7 cellular contexts compared by ENCODE assay signal in genomic region chr7:86932038-86932512, GRCh38.
DNase-seq lines count a peak whose midpoint lies in the region; ATAC-seq and TF ChIP-seq lines count a peak whose summit lies in the region.

No MANE protein-coding gene starts in this region.

- no peaks in the 10 kb centered on the region for H3K9me3 Mint-ChIP-seq in Calu3 (ENCODE audit: low read depth, unreplicated experiment)

- BruUV-seq in Calu3 (replicated peaks; lab: Mats Ljungman, UMichigan): no TSS peak

- CTCF ChIA-PET in Calu3 (lab: Charles Lee): no interaction called here

- no peaks in the 10 kb centered on the region for H3K9me3 ChIP-seq in skeletal muscle satellite cell (replicated peaks; ENCODE audit: low read length)

- no peak overlapping the region for H3K4me3 ChIP-seq in HFF-Myc (replicated peaks; ENCODE audit: low read depth, low read length)
- H3K4me3 ChIP-seq in skeletal muscle satellite cell (ENCODE audit: low read length): no peak overlapping the region

- H3K36me3 Mint-ChIP-seq in Calu3 (ENCODE audit: insufficient read depth, unreplicated experiment): no peaks in the 10 kb centered on the region

- H3K9ac ChIP-seq in skeletal muscle satellite cell (ENCODE audit: low read depth, low read length): no peak overlapping the region

- peak overlapping the region; percentile 43 for H3K4me2 ChIP-seq in skeletal muscle satellite cell (ENCODE audit: low read length)

- no peaks in the 10 kb centered on the region for H3K27me3 ChIP-seq in skeletal muscle satellite cell (ENCODE audit: control insufficient read depth, insufficient read depth, low read length)

- DNase-seq in HFF-Myc (ENCODE audit: extremely low read depth, low read depth) (peak; percentile 55), fibroblast of peridontal ligament (ENCODE audit: extremely low read depth) (peak; percentile 98), SIG-M5 treated with dmso at 0.1 percent for 504 hours (lab: John Stamatoyannopoulos, UW; ENCODE audit: unreplicated experiment) (no peak), NAMALWA (ENCODE audit: low spot score) (no peak), Calu3 (no peak)

- peaks cover 14% of the 10 kb centered on the region for H3K4me1 ChIP-seq in skeletal muscle satellite cell (ENCODE audit: control insufficient read depth, insufficient read depth, low read length)

- no peak overlapping the region for H3K4me3 Mint-ChIP-seq in Calu3 (ENCODE audit: low read depth, unreplicated experiment)

- intact Hi-C loops in Calu3 (cut with micrococcal nuclease; ENCODE audit: unreplicated experiment): loop anchor here (10.0 kb wide), 1 partner anchor 483 kb away; no protein-coding TSS in a partner anchor

- H3K36me3 ChIP-seq in skeletal muscle satellite cell (ENCODE audit: insufficient read depth, low read length): no peaks in the 10 kb centered on the region

- H3K27ac Mint-ChIP-seq in Calu3 (ENCODE audit: unreplicated experiment): no peak overlapping the region

- H3K27me3 Mint-ChIP-seq in Calu3 (ENCODE audit: unreplicated experiment): peaks cover 12% of the 10 kb centered on the region

- no peaks in the 10 kb centered on the region for H3K4me1 Mint-ChIP-seq in Calu3 (ENCODE audit: low read depth, unreplicated experiment)

- no peak for TF ChIP-seq CTCF in HFF-Myc (IDR thresholded peaks at IDR 0.05; ENCODE audit: low read depth, low read length, missing control alignments)
- no peak for TF ChIP-seq CTCF in Calu3 (IDR thresholded peaks at IDR 0.05; ENCODE audit: unreplicated experiment)

- peak; percentile 97 for ATAC-seq in SK-N-SH treated with all-trans-retinoic acid at 6 μM for 48 hours

TF ChIP-seq in SK-N-SH treated with all-trans-retinoic acid at 6 μM for 48 hours, 23 proteins besides CTCF, POLR2A, EP300 and RAD21:
- TF ChIP-seq ISL1 (CRISPR knock-in tag; IDR thresholded peaks at IDR 0.05) (0 out of 2 replicates have a peak, but pooled peaks have one; percentile 32), ZFP30 (CRISPR knock-in tag; IDR thresholded peaks at IDR 0.05) (no peak), PPARA (CRISPR knock-in tag; IDR thresholded peaks at IDR 0.05; ENCODE audit: borderline replicate concordance) (no peak), ZNF8 (CRISPR knock-in tag; IDR thresholded peaks at IDR 0.05) (no peak), ZFP3 (CRISPR knock-in tag; IDR thresholded peaks at IDR 0.05) (0 out of 2 replicates have a peak, but pooled peaks have one; percentile 13)

Comparison
In these comparisons a context has a peak if more than half of its experiments do, and no peak if none do; other contexts are left out.
1. DNase-seq: peak in HFF-Myc (single experiment) and fibroblast of peridontal ligament (single experiment); none in SIG-M5 treated with dmso at 0.1 percent for 504 hours (single experiment), NAMALWA (single experiment) and Calu3 (single experiment).